14 cellular contexts compared by ENCODE assay signal in genomic region chr9:133075925-133076324, GRCh38. TPM values are rescaled to one million over a fixed set of nuclear protein-coding genes. Genes with fewer than 3 reads are reported as not detected.
DNase-seq lines count a peak whose midpoint lies in the region; ATAC-seq and TF ChIP-seq lines count a peak whose summit lies in the region.
"Had no signal": no experiment of that assay in that cellular context is flagged by ENCODE, and none has a peak within 500 bp of the region (broad histone marks: within the 10 kb centered on the region; RNA-seq: fewer than 3 reads in every experiment).

No MANE protein-coding gene starts in this region.

- DNase-seq in AG04450 (ENCODE audit: low read depth, low spot score) (peak; percentile 53), HT1080 (ENCODE audit: low read depth) (peak; percentile 58), cardiac fibroblast (ENCODE audit: low read depth in 2 of 2) (peak; percentile 72 to 80), mesendoderm (peak; percentile 25), NCI-H2171 (lab: John Stamatoyannopoulos, UW) (no peak), NCI-H748 treated with DMSO at 0.1 percent for 48 hours (lab: John Stamatoyannopoulos, UW) (no peak)
- no peak for DNase-seq in activated T-cell treated with anti-CD3 and anti-CD28 coated beads, Interleukin-2, amount 50 U/mL, for 48 hours
- DNase-seq: foreskin melanocyte, GDM1, NCI-H1694 treated with DMSO at 0.1 percent for 48 hours had no signal

- no peak overlapping the region for H4K8ac ChIP-seq in mesendoderm (ENCODE audit: low read depth, low read length)

- H3K9me3 ChIP-seq in AG04450 (ENCODE audit: control insufficient read depth, insufficient read depth, low read length) = no peaks in the 10 kb centered on the region
- H3K9me3 ChIP-seq: BLaER1 had no signal

- H4K5ac ChIP-seq in mesendoderm (ENCODE audit: low read length) = no peak overlapping the region

- no peak overlapping the region for H3K9ac ChIP-seq in mesendoderm (ENCODE audit: low read length)
- H3K9ac ChIP-seq: BLaER1, neural progenitor cell had no signal

- CTCF ChIA-PET in AG04450 (lab: Charles Lee) = interaction anchor here (2.4 to 3.2 kb wide), 2 partner anchors 27 to 68 kb away, joined by 11 to 15 read pairs; no protein-coding TSS in a partner anchor

- H3K79me2 ChIP-seq in mesendoderm (ENCODE audit: control insufficient read depth, insufficient read depth, low read length) = no peaks in the 10 kb centered on the region

- H3K4me1 ChIP-seq in mesendoderm (ENCODE audit: control insufficient read depth, low read depth, low read length) = no peaks in the 10 kb centered on the region

- no peak overlapping the region for H3K56ac ChIP-seq in mesendoderm (ENCODE audit: low read length)

- no peak overlapping the region for H3K18ac ChIP-seq in mesendoderm (ENCODE audit: low read length)

- POLR2A ChIA-PET in AG04450 (lab: Yijun Ruan, JAX) = interaction anchor here (0.6 to 1.2 kb wide), 3 partner anchors 45 to 131 kb away, joined by 3 to 10 read pairs (median 5); partner anchors contain the start of gene GTF3C5

- H3K27ac ChIP-seq in AG04450 (ENCODE audit: low read depth, low read length) (no peak overlapping the region), mesendoderm (ENCODE audit: low read depth, low read length) (no peak overlapping the region)
- H3K27ac ChIP-seq: BLaER1, neural progenitor cell had no signal

- no peak overlapping the region for H3K4me3 ChIP-seq in AG04450 (ENCODE audit: low read depth, low read length)
- H3K4me3 ChIP-seq in cardiac fibroblast (replicated peaks in 1 of 2; ENCODE audit: low read depth in 2 of 2, low read length in 2 of 2) = no peak overlapping the region
- H3K4me3 ChIP-seq in mesendoderm (ENCODE audit: low read length) = no peak overlapping the region
- H3K4me3 ChIP-seq: BLaER1, K562, neural progenitor cell had no signal

- TF ChIP-seq CTCF in AG04450 (IDR thresholded peaks at IDR 0.05; ENCODE audit: low read depth, low read length) (no peak), cardiac fibroblast (IDR thresholded peaks at IDR 0.05; ENCODE audit: low read depth, low read length) (no peak)

- H3K27me3 ChIP-seq in AG04450 (ENCODE audit: control insufficient read depth, insufficient read depth, low read length) = peaks cover 21% of the 10 kb centered on the region
- no peaks in the 10 kb centered on the region for H3K27me3 ChIP-seq in mesendoderm (ENCODE audit: insufficient read depth, low read length, poor library complexity)
- H3K27me3 ChIP-seq: BLaER1, neural progenitor cell had no signal

- H2AK5ac ChIP-seq in mesendoderm (ENCODE audit: low read length) = no peak overlapping the region

- no peak overlapping the region for H2BK5ac ChIP-seq in mesendoderm (ENCODE audit: low read length)

- no peak overlapping the region for H3K4ac ChIP-seq in mesendoderm (ENCODE audit: low read depth, low read length)

- H2BK120ac ChIP-seq in mesendoderm (ENCODE audit: low read depth, low read length) = no peak overlapping the region

- no peak overlapping the region for H2BK15ac ChIP-seq in mesendoderm (replicated peaks; ENCODE audit: low read depth)

- ATAC-seq in HG02884 (IDR thresholded peaks at IDR 0.05; ENCODE audit: unreplicated experiment) = no peak
- ATAC-seq: K562 had no signal

- H3K4me2 ChIP-seq in mesendoderm (ENCODE audit: low read length) = no peak overlapping the region
- H3K4me2 ChIP-seq: BLaER1, neural progenitor cell had no signal

- H3K23ac ChIP-seq in mesendoderm (ENCODE audit: low read length) = no peak overlapping the region

- no CpG with 5 or more reads among the region's 2 CpGs for WGBS in mesendoderm (ENCODE audit: extremely low coverage, insufficient coverage, low lambda C conversion rate)

- H3K36me3 ChIP-seq in mesendoderm (ENCODE audit: control insufficient read depth, insufficient read depth, low read length) = no peaks in the 10 kb centered on the region
- H3K36me3 ChIP-seq: BLaER1, neural progenitor cell had no signal

- H3K79me1 ChIP-seq in mesendoderm (ENCODE audit: low read length) = no peaks in the 10 kb centered on the region

RNA-seq across cellular contexts. Expression of gene CEL, which starts 14.1 kb away (rescaled TPM):
- polyA plus RNA-seq in AG04450 (2011; rRNA removed) = 0.24 and 0.41 TPM in 2 replicates
- polyA minus RNA-seq in AG04450 (2011; rRNA and poly(A)+ RNA removed) = 0.22 and 0.32 TPM in 2 replicates
- total RNA-seq in HT1080 (2014; rRNA removed; shearing (Covaris generic)) = 0.45 TPM in 1 of 2 replicates, not detected in the other
- polyA plus RNA-seq in HT1080 (2015; cell fraction: cytosol; rRNA removed) = 0.25 and 0.27 TPM in 2 replicates
- 0.92 and 1.1 TPM in 2 replicates for polyA plus RNA-seq in HT1080 (2015; cell fraction: nucleus; rRNA removed)
- 1.3 TPM for polyA plus RNA-seq in mesendoderm (2013, experiment 1 of 2)
- polyA plus RNA-seq in mesendoderm (2013, experiment 2 of 2) = 1.4 TPM

RNA-seq across cellular contexts. Expression of gene RALGDS, which starts 45.1 kb away (rescaled TPM):
- polyA plus RNA-seq in AG04450 (2011; rRNA removed) = 19.1 and 25.4 TPM in 2 replicates
- polyA minus RNA-seq in AG04450 (2011; rRNA and poly(A)+ RNA removed) = 11.2 and 13.1 TPM in 2 replicates
- 20.9 and 23.4 TPM in 2 replicates for total RNA-seq in HT1080 (2014; rRNA removed; shearing (Covaris generic))
- polyA plus RNA-seq in HT1080 (2015; cell fraction: cytosol; rRNA removed) = 26.8 and 29.2 TPM in 2 replicates
- polyA plus RNA-seq in HT1080 (2015; cell fraction: nucleus; rRNA removed) = 67.4 and 82.9 TPM in 2 replicates
- polyA plus RNA-seq in mesendoderm (2013, experiment 1 of 2) = 8.2 TPM
- 9.3 TPM for polyA plus RNA-seq in mesendoderm (2013, experiment 2 of 2)

RNA-seq across cellular contexts. Expression of gene GTF3C5, which starts 45.1 kb away (rescaled TPM):
- polyA plus RNA-seq in AG04450 (2011; rRNA removed) = 36.4 and 39.2 TPM in 2 replicates
- polyA minus RNA-seq in AG04450 (2011; rRNA and poly(A)+ RNA removed) = 45.2 and 56.8 TPM in 2 replicates
- 90.7 and 91.3 TPM in 2 replicates for total RNA-seq in HT1080 (2014; rRNA removed; shearing (Covaris generic))
- polyA plus RNA-seq in HT1080 (2015; cell fraction: cytosol; rRNA removed) = 46.1 and 47.4 TPM in 2 replicates
- polyA plus RNA-seq in HT1080 (2015; cell fraction: nucleus; rRNA removed) = 111 and 112 TPM in 2 replicates
- polyA plus RNA-seq in mesendoderm (2013, experiment 1 of 2) = 58.4 TPM
- polyA plus RNA-seq in mesendoderm (2013, experiment 2 of 2) = 56.3 TPM

Comparison
In these comparisons a context has a peak if more than half of its experiments do, and no peak if none do; other contexts are left out.
1. DNase-seq: peak in AG04450 (single experiment), HT1080 (single experiment), cardiac fibroblast (2 of 2) and mesendoderm (single experiment); none in activated T-cell treated with anti-CD3 and anti-CD28 coated beads, Interleukin-2, amount 50 U/mL, for 48 hours (0 of 2), NCI-H2171 (single experiment) and NCI-H748 treated with DMSO at 0.1 percent for 48 hours (single experiment).